In the genomic region with DNA sequence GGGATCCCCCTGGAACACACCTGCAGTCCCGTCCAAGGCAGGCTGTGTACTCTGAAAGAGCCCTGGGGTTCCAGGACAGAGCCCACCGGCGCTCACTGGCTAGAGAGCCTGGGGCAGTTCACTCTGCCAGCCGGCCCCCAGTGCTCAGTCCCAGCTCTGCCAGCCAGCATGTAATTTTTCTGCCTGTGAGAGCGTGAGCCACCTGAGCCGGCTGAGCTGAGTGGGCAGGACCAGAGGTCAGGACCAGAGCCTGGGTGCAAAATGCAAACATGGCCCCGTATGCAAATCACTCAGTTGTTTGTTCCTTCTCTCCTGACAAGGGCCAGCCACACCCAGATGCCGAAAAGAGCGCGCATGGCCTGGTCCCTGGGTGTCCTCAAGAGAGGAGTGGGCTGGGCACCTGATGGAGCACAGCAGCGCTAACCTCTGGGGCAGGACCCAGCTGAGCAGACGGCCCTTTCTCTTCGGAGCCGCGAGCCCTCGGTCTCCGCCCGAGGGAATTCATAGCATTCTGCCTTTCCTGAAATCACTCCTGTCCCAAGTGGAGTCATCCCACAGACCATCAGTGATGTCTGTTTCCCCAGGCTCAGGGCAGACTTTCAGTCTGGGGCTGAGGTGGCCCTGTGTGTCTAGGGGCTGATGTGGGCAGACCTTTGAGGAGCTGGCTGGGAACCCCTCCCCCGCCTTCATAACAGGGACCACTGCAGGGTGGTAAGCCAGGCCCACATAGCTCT, we compare ENCODE assay signal across 8 cellular contexts. TPM values are rescaled to one million over a fixed set of nuclear protein-coding genes. Genes with fewer than 3 reads are reported as not detected.
DNase-seq lines count a peak whose midpoint lies in the region; ATAC-seq and TF ChIP-seq lines count a peak whose summit lies in the region.

No MANE protein-coding gene starts in this region.

- peak overlapping the region; percentile 60 for H3K27ac Mint-ChIP-seq in activated CD4-positive, alpha-beta T cell treated with anti-CD3 and anti-CD28 coated beads, Interleukin-2, amount 10 ng/mL, durations not matched to agents 7 days and 5 days
- no peak overlapping the region for H3K27ac Mint-ChIP-seq in activated CD4-positive, alpha-beta T cell treated with anti-CD3 and anti-CD28 coated beads, Interleukin-2, amount 10 ng/mL, durations not matched to agents 24 days and 14 days

- H3K27me3 ChIP-seq in esophagus squamous epithelium (no peaks in the 10 kb centered on the region), thyroid gland (no peaks in the 10 kb centered on the region)

- POLR2A ChIA-PET in activated CD4-positive, alpha-beta T cell treated with anti-CD3 and anti-CD28 coated beads, Interleukin-2, amount 10 ng/mL, durations not matched to agents 7 days and 5 days (lab: Charles Lee): no interaction called here

- TF ChIP-seq CTCF in esophagus squamous epithelium (IDR thresholded peaks at IDR 0.05) (no peak), thyroid gland (IDR thresholded peaks at IDR 0.05) (no peak)

- DNase-seq in activated CD4-positive, alpha-beta T cell treated with anti-CD3 and anti-CD28 coated beads, Interleukin-2, amount 10 ng/mL, durations not matched to agents 7 days and 5 days: no peak
- no peak for DNase-seq in activated CD4-positive, alpha-beta T cell treated with anti-CD3 and anti-CD28 coated beads, Interleukin-2, amount 10 ng/mL, durations not matched to agents 24 days and 14 days
- DNase-seq in esophagus squamous epithelium (lab: John Stamatoyannopoulos, UW): no peak
- DNase-seq in thyroid gland: peak in 1 of 2 donors; percentile 47
- DNase-seq in activated CD4-positive, CD25-positive, alpha-beta regulatory T cell (lab: John Stamatoyannopoulos, UW): no peak
- DNase-seq in NCI-H345 (lab: John Stamatoyannopoulos, UW): no peak
- DNase-seq in HCEC 1CT: no peak

- no peak overlapping the region for H3K4me3 Mint-ChIP-seq in activated CD4-positive, alpha-beta T cell treated with anti-CD3 and anti-CD28 coated beads, Interleukin-2, amount 10 ng/mL, durations not matched to agents 7 days and 5 days
- H3K4me3 Mint-ChIP-seq in activated CD4-positive, alpha-beta T cell treated with anti-CD3 and anti-CD28 coated beads, Interleukin-2, amount 10 ng/mL, durations not matched to agents 24 days and 14 days: no peak overlapping the region

- H3K4me1 Mint-ChIP-seq in activated CD4-positive, alpha-beta T cell treated with anti-CD3 and anti-CD28 coated beads, Interleukin-2, amount 10 ng/mL, durations not matched to agents 7 days and 5 days: peaks cover 29% of the 10 kb centered on the region
- H3K4me1 Mint-ChIP-seq in activated CD4-positive, alpha-beta T cell treated with anti-CD3 and anti-CD28 coated beads, Interleukin-2, amount 10 ng/mL, durations not matched to agents 24 days and 14 days: peaks cover 17% of the 10 kb centered on the region

- intact Hi-C loops in activated CD4-positive, alpha-beta T cell treated with anti-CD3 and anti-CD28 coated beads, Interleukin-2, amount 10 ng/mL, durations not matched to agents 24 days and 14 days (cut with micrococcal nuclease): loop anchor here (1.0 kb wide), 1 partner anchor 9 kb away; no protein-coding TSS in a partner anchor
- intact Hi-C loops in esophagus squamous epithelium (cut with DNase I): loop anchor here (5.0 to 10.0 kb wide), 2 partner anchors 59 to 113 kb away; partner anchors contain the start of genes COPS7B and PDE6D
- intact Hi-C loops in thyroid gland (cut with DNase I): no loop called here

- H3K4me3 ChIP-seq in esophagus squamous epithelium (peak overlapping the region in 1 of 4 donors; percentile 34), thyroid gland (replicated peaks in 1 of 3) (no peak overlapping the region)

- ATAC-seq in HG03354 (IDR thresholded peaks at IDR 0.05; ENCODE audit: poor library complexity, severe bottlenecking, unreplicated experiment): peak; percentile 39

- CTCF ChIA-PET in activated CD4-positive, alpha-beta T cell treated with anti-CD3 and anti-CD28 coated beads, Interleukin-2, amount 10 ng/mL, durations not matched to agents 7 days and 5 days (lab: Charles Lee): interaction anchor here (1.0 to 8.9 kb wide), 8 partner anchors 10 to 59 kb away, joined by 3 to 167 read pairs (median 8); partner anchors contain the start of gene PTMA

- no peaks in the 10 kb centered on the region for H3K36me3 Mint-ChIP-seq in activated CD4-positive, alpha-beta T cell treated with anti-CD3 and anti-CD28 coated beads, Interleukin-2, amount 10 ng/mL, durations not matched to agents 7 days and 5 days (ENCODE audit: low read depth)
- no peaks in the 10 kb centered on the region for H3K36me3 Mint-ChIP-seq in activated CD4-positive, alpha-beta T cell treated with anti-CD3 and anti-CD28 coated beads, Interleukin-2, amount 10 ng/mL, durations not matched to agents 24 days and 14 days (ENCODE audit: low read depth)

- H3K9me3 Mint-ChIP-seq in activated CD4-positive, alpha-beta T cell treated with anti-CD3 and anti-CD28 coated beads, Interleukin-2, amount 10 ng/mL, durations not matched to agents 7 days and 5 days: no peaks in the 10 kb centered on the region
- H3K9me3 Mint-ChIP-seq in activated CD4-positive, alpha-beta T cell treated with anti-CD3 and anti-CD28 coated beads, Interleukin-2, amount 10 ng/mL, durations not matched to agents 24 days and 14 days: no peaks in the 10 kb centered on the region

- H3K36me3 ChIP-seq in esophagus squamous epithelium: no peaks in the 10 kb centered on the region
- no peaks in the 10 kb centered on the region for H3K36me3 ChIP-seq in thyroid gland

- H3K4me1 ChIP-seq in esophagus squamous epithelium (peaks cover 42 to 65% (median 62%) of the 10 kb centered on the region in 3 donors), thyroid gland (peaks cover 32 to 55% of the 10 kb centered on the region in 2 donors)

- peak overlapping the region; percentile 78 to 91 (median 90) for H3K27ac ChIP-seq in esophagus squamous epithelium
- peak overlapping the region; percentile 81 to 94 (median 94) for H3K27ac ChIP-seq in thyroid gland

- TF ChIP-seq POLR2A in esophagus squamous epithelium (IDR thresholded peaks at IDR 0.05): peak in 1 of 4 donors; percentile 76
- TF ChIP-seq POLR2A in thyroid gland (IDR thresholded peaks at IDR 0.05): no peak

- no peaks in the 10 kb centered on the region for H3K27me3 Mint-ChIP-seq in activated CD4-positive, alpha-beta T cell treated with anti-CD3 and anti-CD28 coated beads, Interleukin-2, amount 10 ng/mL, durations not matched to agents 7 days and 5 days
- no peaks in the 10 kb centered on the region for H3K27me3 Mint-ChIP-seq in activated CD4-positive, alpha-beta T cell treated with anti-CD3 and anti-CD28 coated beads, Interleukin-2, amount 10 ng/mL, durations not matched to agents 24 days and 14 days

- H3K9me3 ChIP-seq in esophagus squamous epithelium: no peaks in the 10 kb centered on the region
- no peaks in the 10 kb centered on the region for H3K9me3 ChIP-seq in thyroid gland

- 82% methylated on average over 10 of the region's 19 CpGs; no CpG with 5 or more reads in 1 of the 2 donors for WGBS in esophagus squamous epithelium, 2 donors
- 44 to 70% methylated on average over 5 to 13 of the region's 19 CpGs for WGBS in thyroid gland, 2 donors

RNA-seq across cellular contexts. Expression of gene PTMA, which starts 36.5 kb away (rescaled TPM):
- total RNA-seq in activated CD4-positive, alpha-beta T cell treated with anti-CD3 and anti-CD28 coated beads, Interleukin-2, amount 10 ng/mL, durations not matched to agents 7 days and 5 days: 1,000 to 10,000 TPM; 1,700 to 2,208 TPM
- total RNA-seq in activated CD4-positive, alpha-beta T cell treated with anti-CD3 and anti-CD28 coated beads, Interleukin-2, amount 10 ng/mL, durations not matched to agents 24 days and 14 days: 2,376 and 2,379 TPM in 2 replicates
- total RNA-seq in esophagus squamous epithelium (1,000 to 10,000 TPM in 2 of 4 donors, 100 to 1,000 TPM in 2; 670 to 1,121 (median 903) TPM), thyroid gland (1,000 to 10,000 TPM in 3 of 4 donors, 100 to 1,000 TPM in 1; 631 to 1,160 (median 1,099) TPM)
